Comparison of ENCODE assay signal across 13 cellular contexts in the genomic region with DNA sequence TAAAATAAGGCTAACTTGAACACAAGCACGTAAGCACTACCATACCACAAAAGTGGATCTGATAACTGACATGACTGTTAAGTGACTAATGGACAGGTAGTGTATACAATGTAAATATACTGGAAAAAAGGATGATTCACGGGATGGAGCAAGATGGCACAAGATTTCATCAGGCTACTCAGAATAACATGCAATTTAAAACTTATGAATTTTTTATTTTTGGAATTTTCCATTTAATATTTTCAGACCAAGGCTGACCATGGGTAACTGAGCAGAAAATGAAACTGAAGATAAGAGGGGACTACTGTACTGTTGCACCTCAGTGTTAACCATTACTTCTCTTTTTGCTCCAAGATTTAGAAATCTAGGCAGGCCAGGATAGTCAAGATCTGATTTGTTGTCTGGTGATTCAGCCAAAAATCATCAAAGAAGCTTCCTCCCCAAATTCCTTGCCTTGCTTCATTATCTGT. TPM values are rescaled to one million over a fixed set of nuclear protein-coding genes. Genes with fewer than 3 reads are reported as not detected.
DNase-seq lines count a peak whose midpoint lies in the region; ATAC-seq, FAIRE-seq and TF ChIP-seq lines count a peak whose summit lies in the region.
"Had no signal": no experiment of that assay in that cellular context is flagged by ENCODE, and none has a peak within 500 bp of the region (broad histone marks: within the 10 kb centered on the region; RNA-seq: fewer than 3 reads in every experiment).

No MANE protein-coding gene starts in this region.

- H3K9me3 Mint-ChIP-seq in stimulated activated naive CD8-positive, alpha-beta T cell treated with anti-CD3 and anti-CD28 coated beads, Interleukin-15, amount 100 ng/mL, for 72 hours, result no peaks in the 10 kb centered on the region

- peak in 1 of 2 experiments; percentile 32; a peak in 1 of 5 replicates for TF ChIP-seq RAD21 in A549 (conservative IDR thresholded peaks at IDR 0.05 in 1 of 2, IDR thresholded peaks at IDR 0.05 in 1 of 2)

- H3K4me3 Mint-ChIP-seq in stimulated activated naive CD8-positive, alpha-beta T cell treated with anti-CD3 and anti-CD28 coated beads, Interleukin-15, amount 100 ng/mL, for 72 hours, result no peak overlapping the region

- H3K27me3 Mint-ChIP-seq in stimulated activated naive CD8-positive, alpha-beta T cell treated with anti-CD3 and anti-CD28 coated beads, Interleukin-15, amount 100 ng/mL, for 72 hours, result peaks cover 6% of the 10 kb centered on the region

- no peaks in the 10 kb centered on the region for H3K4me1 Mint-ChIP-seq in stimulated activated naive CD8-positive, alpha-beta T cell treated with anti-CD3 and anti-CD28 coated beads, Interleukin-15, amount 100 ng/mL, for 72 hours

- POLR2A ChIA-PET in A549 (lab: Yijun Ruan, JAX), result interaction anchor here (1.1 kb wide), 1 partner anchor 12 kb away, joined by 4 read pairs; no protein-coding TSS in a partner anchor

- H3K27me3 ChIP-seq in bronchial epithelial cell (ENCODE audit: control insufficient read depth, insufficient read depth, low read length), result no peaks in the 10 kb centered on the region

- no peak for TF ChIP-seq POLR2A in A549 (IDR thresholded peaks at IDR 0.05; ENCODE audit: low read length)

- CTCF ChIA-PET in A549 (lab: Yijun Ruan, JAX), result no interaction called here

- DNase-seq in A549 (ENCODE audit: low read depth in 1 of 2, low spot score in 1 of 2) (peak; percentile 35 to 65), bronchial epithelial cell (ENCODE audit: low read depth) (peak; percentile 97)
- DNase-seq in stimulated activated naive CD8-positive, alpha-beta T cell treated with anti-CD3 and anti-CD28 coated beads, Interleukin-15, amount 100 ng/mL, for 72 hours, result no peak
- no peak for DNase-seq in activated naive CD4-positive, alpha-beta T cell (lab: John Stamatoyannopoulos, UW)
- DNase-seq: cerebellar nuclear complex, KG1, NCI-H510A treated with DMSO at 0.1 percent for 48 hours, T-helper 2 cell had no signal

- 0% methylated on average over 2 of the region's 2 CpGs for WGBS in A549 (ENCODE audit: missing lambda C conversion rate)

- no peaks in the 10 kb centered on the region for H3K9me3 ChIP-seq in A549

- H3K4me2 ChIP-seq in A549, result peak overlapping the region; percentile 61

- peaks cover 3% of the 10 kb centered on the region for H3K36me3 ChIP-seq in bronchial epithelial cell (ENCODE audit: control insufficient read depth, insufficient read depth, low read length)

- peaks cover 31% of the 10 kb centered on the region for H3K4me1 ChIP-seq in A549

- H3K4me3 ChIP-seq in A549, result no peak overlapping the region
- H3K4me3 ChIP-seq in bronchial epithelial cell (ENCODE audit: low read depth, low read length), result no peak overlapping the region

- no peak for TF ChIP-seq CTCF in A549 (IDR thresholded peaks at IDR 0.05)
- no peak for TF ChIP-seq CTCF in bronchial epithelial cell (IDR thresholded peaks at IDR 0.05; ENCODE audit: insufficient read depth, low read length, severe bottlenecking)

- H3K27ac Mint-ChIP-seq in stimulated activated naive CD8-positive, alpha-beta T cell treated with anti-CD3 and anti-CD28 coated beads, Interleukin-15, amount 100 ng/mL, for 72 hours, result no peak overlapping the region

- peak overlapping the region; percentile 81 to 93 for H3K27ac ChIP-seq in A549

- peak; percentile 46 to 47; a peak in 2 of 5 replicates for TF ChIP-seq EP300 in A549 (IDR thresholded peaks at IDR 0.05)

- ATAC-seq in A549, result peak; percentile 89 to 90
- peak; percentile 68 for ATAC-seq in GM21367 (IDR thresholded peaks at IDR 0.05; ENCODE audit: unreplicated experiment)
- ATAC-seq in HG03520 (IDR thresholded peaks at IDR 0.05; ENCODE audit: unreplicated experiment), result peak; percentile 48
- no peak for ATAC-seq in HG03571 (IDR thresholded peaks at IDR 0.05; ENCODE audit: unreplicated experiment)
- ATAC-seq in activated CD4-positive, CD25-positive, alpha-beta regulatory T cell treated with anti-CD3 and anti-CD28 coated beads, Interleukin-2, amount 50 U/mL, for 24 hours, result no peak
- ATAC-seq in stimulated activated naive CD8-positive, alpha-beta T cell treated with anti-CD3 and anti-CD28 coated beads, Interleukin-15, amount 100 ng/mL, for 72 hours, result no peak

- FAIRE-seq in A549 (lab: Jason Lieb, UNC) (no peak), bronchial epithelial cell (lab: Jason Lieb, UNC) (no peak)
- FAIRE-seq: H1 had no signal

TF ChIP-seq in A549, 52 proteins besides CTCF, POLR2A, EP300 and RAD21:
- peak; percentile 94 for TF ChIP-seq JUNB (IDR thresholded peaks at IDR 0.05)
- peak; percentile 79 for TF ChIP-seq GATA3 (IDR thresholded peaks at IDR 0.05; ENCODE audit: borderline replicate concordance)
- no peak for TF ChIP-seq PHF8 (IDR thresholded peaks at IDR 0.05; ENCODE audit: borderline replicate concordance, low read depth)
- no peak for TF ChIP-seq RARB (CRISPR knock-in tag; IDR thresholded peaks at IDR 0.05)
- no peak for TF ChIP-seq HOXA7 (CRISPR knock-in tag; IDR thresholded peaks at IDR 0.05)
- TF ChIP-seq, protein P1, sequence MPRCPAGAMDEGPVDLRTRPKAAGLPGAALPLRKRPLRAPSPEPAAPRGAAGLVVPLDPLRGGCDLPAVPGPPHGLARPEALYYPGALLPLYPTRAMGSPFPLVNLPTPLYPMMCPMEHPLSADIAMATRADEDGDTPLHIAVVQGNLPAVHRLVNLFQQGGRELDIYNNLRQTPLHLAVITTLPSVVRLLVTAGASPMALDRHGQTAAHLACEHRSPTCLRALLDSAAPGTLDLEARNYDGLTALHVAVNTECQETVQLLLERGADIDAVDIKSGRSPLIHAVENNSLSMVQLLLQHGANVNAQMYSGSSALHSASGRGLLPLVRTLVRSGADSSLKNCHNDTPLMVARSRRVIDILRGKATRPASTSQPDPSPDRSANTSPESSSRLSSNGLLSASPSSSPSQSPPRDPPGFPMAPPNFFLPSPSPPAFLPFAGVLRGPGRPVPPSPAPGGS (IDR thresholded peaks at IDR 0.05), result no peak; the same call in 2 of the 3 replicates
- peak; percentile 35 to 70; a peak in 1 of 5 replicates for TF ChIP-seq JUN (IDR thresholded peaks at IDR 0.05)
- no peak for TF ChIP-seq ZFP36 (IDR thresholded peaks at IDR 0.05; ENCODE audit: borderline replicate concordance, partially characterized antibody)
- peak; percentile 86 to 91 for TF ChIP-seq CEBPB (IDR thresholded peaks at IDR 0.05)
- no peak for TF ChIP-seq TFCP2L1 (CRISPR knock-in tag; IDR thresholded peaks at IDR 0.05)
- peak; percentile 77 for TF ChIP-seq FOSL2 (IDR thresholded peaks at IDR 0.05)
- peak; percentile 85 for TF ChIP-seq FOSL2 (CRISPR knock-in tag; IDR thresholded peaks at IDR 0.05)
- no peak for TF ChIP-seq ZSCAN20 (CRISPR knock-in tag; IDR thresholded peaks at IDR 0.05)
- TF ChIP-seq MAFK (IDR thresholded peaks at IDR 0.05; ENCODE audit: partially characterized antibody), result no peak
- TF ChIP-seq ESRRA (IDR thresholded peaks at IDR 0.05; ENCODE audit: borderline replicate concordance, low read length), result no peak
- no peak for TF ChIP-seq CBX2 (IDR thresholded peaks at IDR 0.05; ENCODE audit: borderline replicate concordance, low read depth)
TF ChIP-seq in A549: peak in this region for 5.

RNA-seq across cellular contexts. Expression of gene TPBG, which starts 45.4 kb away (rescaled TPM):
- polyA plus RNA-seq in A549 (2011; rRNA removed) (47.1 and 54.4 TPM in 2 replicates), A549 (2017; fragmentation: RNase III; extraction: RNeasy Plus Mini Kit Qiagen cat#74134 plus additional on column Dnase treatment) (25.3 to 33.2 TPM (median 32.2 TPM) in 3 replicates)
- 18.6 and 25.4 TPM in 2 replicates for polyA plus RNA-seq in A549 (2012; cell fraction: cytosol; rRNA removed)
- polyA plus RNA-seq in A549 (2012; cell fraction: nucleus; rRNA removed), result 52.4 and 75.4 TPM in 2 replicates
- polyA minus RNA-seq in A549 (2011; rRNA and poly(A)+ RNA removed), result 17.4 and 20.1 TPM in 2 replicates
- total RNA-seq in bronchial epithelial cell, result 120 and 121 TPM in 2 replicates

Comparison
In these comparisons a context has a peak if more than half of its experiments do, and no peak if none do; other contexts are left out.
1. ATAC-seq: peak in A549 (2 of 2), GM21367 (single experiment) and HG03520 (single experiment); none in HG03571 (single experiment), activated CD4-positive, CD25-positive, alpha-beta regulatory T cell treated with anti-CD3 and anti-CD28 coated beads, Interleukin-2, amount 50 U/mL, for 24 hours (0 of 2) and stimulated activated naive CD8-positive, alpha-beta T cell treated with anti-CD3 and anti-CD28 coated beads, Interleukin-15, amount 100 ng/mL, for 72 hours (single experiment).
2. DNase-seq: peak in A549 (2 of 2) and bronchial epithelial cell (single experiment); none in stimulated activated naive CD8-positive, alpha-beta T cell treated with anti-CD3 and anti-CD28 coated beads, Interleukin-15, amount 100 ng/mL, for 72 hours (0 of 2) and activated naive CD4-positive, alpha-beta T cell (0 of 4).